In genomic region chr2:170763232-170763631, GRCh38 we compare ENCODE assay signal across 33 cellular contexts. TPM values are rescaled to one million over a fixed set of nuclear protein-coding genes. Genes with fewer than 3 reads are reported as not detected.
"Had no signal": no experiment of that assay in that cellular context is flagged by ENCODE, and none has a peak within 500 bp of the region (broad histone marks: within the 10 kb centered on the region; RNA-seq: fewer than 3 reads in every experiment).

No MANE protein-coding gene starts in this region.

- H3K4me1 Mint-ChIP-seq: activated B cell treated with CpG ODN at 0.5 μM for 24 hours; activated T-helper 17 cell treated with anti-CD3 and anti-CD28 coated beads, Interleukin-2, amount 50 U/mL, for 72 hours had no signal

- H3K27ac ChIP-seq: ascending aorta, breast epithelium, cardiac muscle cell, colonic mucosa, epithelial cell of prostate, esophagus squamous epithelium, gastroesophageal sphincter had no signal

- DNase-seq: activated B cell treated with CpG ODN at 0.5 μM for 24 hours; activated CD4-positive, alpha-beta T cell treated with anti-CD3 and anti-CD28 coated beads for 48 hours; activated CD4-positive, alpha-beta T cell treated with anti-CD3 and anti-CD28 coated beads, Interleukin-2, amount 50 U/mL, for 1 hour; activated CD4-positive, alpha-beta T cell treated with anti-CD3 and anti-CD28 coated beads, Interleukin-2, amount 50 U/mL, for 48 hours; activated CD8-positive, alpha-beta memory T cell treated with anti-CD3 and anti-CD28 coated beads for 24 hours; activated CD8-positive, alpha-beta T cell treated with anti-CD3 and anti-CD28 coated beads for 36 hours; activated effector memory CD4-positive, alpha-beta T cell treated with Interleukin-2 at 50 U/mL for 16 hours; activated gamma-delta T cell treated with Interleukin-2 at 50 U/mL for 16 hours; activated naive CD4-positive, alpha-beta T cell treated with Interleukin-2 at 50 U/mL for 16 hours; activated naive CD8-positive, alpha-beta T cell treated with anti-CD3 and anti-CD28 coated beads, Interleukin-2, amount 10 ng/mL, durations not matched to agents 7 days and 5 days; activated T-cell treated with anti-CD3 and anti-CD28 coated beads, Interleukin-2, amount 50 U/mL, for 4 hours; central memory CD4-positive, alpha-beta T cell; cerebellar nuclear complex; colonic mucosa; effector CD8-positive, alpha-beta T cell; esophagus squamous epithelium; foreskin melanocyte; T-helper 2 cell had no signal

- H3K36me3 Mint-ChIP-seq: activated naive CD4-positive, alpha-beta T cell treated with anti-CD3 and anti-CD28 coated beads, Interleukin-2, amount 50 U/mL, for 72 hours; activated naive CD8-positive, alpha-beta T cell treated with anti-CD3 and anti-CD28 coated beads, Interleukin-2, amount 10 ng/mL, durations not matched to agents 7 days and 5 days; brain had no signal

- H3K27ac Mint-ChIP-seq: activated B cell treated with CpG ODN at 0.5 μM for 24 hours; activated CD8-positive, alpha-beta T cell treated with anti-CD3 and anti-CD28 coated beads for 36 hours; activated naive CD4-positive, alpha-beta T cell treated with anti-CD3 and anti-CD28 coated beads, Interleukin-2, amount 50 U/mL, for 72 hours; activated naive CD8-positive, alpha-beta T cell treated with anti-CD3 and anti-CD28 coated beads, Interleukin-2, amount 10 ng/mL, durations not matched to agents 7 days and 5 days; activated T-helper 17 cell treated with anti-CD3 and anti-CD28 coated beads, Interleukin-2, amount 50 U/mL, for 72 hours; brain had no signal

- ATAC-seq: activated CD4-positive, CD25-positive, alpha-beta regulatory T cell treated with anti-CD3 and anti-CD28 coated beads, Interleukin-2, amount 50 U/mL, for 24 hours; activated CD8-positive, alpha-beta T cell treated with anti-CD3 and anti-CD28 coated beads for 36 hours; activated naive CD4-positive, alpha-beta T cell treated with anti-CD3 and anti-CD28 coated beads, Interleukin-2, amount 50 U/mL, for 72 hours; activated T-cell treated with anti-CD3 and anti-CD28 coated beads, Interleukin-2, amount 50 U/mL, for 4 hours; activated T-helper 17 cell treated with anti-CD3 and anti-CD28 coated beads, Interleukin-2, amount 50 U/mL, for 72 hours; gastroesophageal sphincter had no signal

- H3K9me3 Mint-ChIP-seq: activated B cell treated with CpG ODN at 0.5 μM for 24 hours; activated CD8-positive, alpha-beta T cell treated with anti-CD3 and anti-CD28 coated beads for 36 hours; activated naive CD4-positive, alpha-beta T cell treated with anti-CD3 and anti-CD28 coated beads, Interleukin-2, amount 50 U/mL, for 72 hours; activated naive CD8-positive, alpha-beta T cell treated with anti-CD3 and anti-CD28 coated beads, Interleukin-2, amount 10 ng/mL, durations not matched to agents 7 days and 5 days; activated T-cell treated with anti-CD3 and anti-CD28 coated beads, Interleukin-2, amount 50 U/mL, for 4 hours; activated T-helper 17 cell treated with anti-CD3 and anti-CD28 coated beads, Interleukin-2, amount 50 U/mL, for 72 hours; brain had no signal

- H3K4me3 Mint-ChIP-seq: activated B cell treated with CpG ODN at 0.5 μM for 24 hours; activated CD8-positive, alpha-beta T cell treated with anti-CD3 and anti-CD28 coated beads for 36 hours; activated naive CD8-positive, alpha-beta T cell treated with anti-CD3 and anti-CD28 coated beads, Interleukin-2, amount 10 ng/mL, durations not matched to agents 7 days and 5 days; activated T-cell treated with anti-CD3 and anti-CD28 coated beads, Interleukin-2, amount 50 U/mL, for 4 hours; activated T-helper 17 cell treated with anti-CD3 and anti-CD28 coated beads, Interleukin-2, amount 50 U/mL, for 72 hours; brain had no signal

- H3K4me3 ChIP-seq: ascending aorta, breast epithelium, cardiac muscle cell, colonic mucosa, esophagus squamous epithelium, gastroesophageal sphincter had no signal

- H3K27me3 ChIP-seq: ascending aorta, breast epithelium, cardiac muscle cell, colonic mucosa had no signal

- H3K36me3 ChIP-seq: ascending aorta, breast epithelium, cardiac muscle cell, colonic mucosa, esophagus squamous epithelium, gastroesophageal sphincter had no signal

- H3K9me3 ChIP-seq: ascending aorta, breast epithelium, colonic mucosa, esophagus squamous epithelium, gastroesophageal sphincter had no signal

- H3K4me1 ChIP-seq: ascending aorta, breast epithelium, colonic mucosa, gastroesophageal sphincter had no signal

RNA-seq across cellular contexts. Expression of gene ERICH2, which starts 6.9 kb away (rescaled TPM):
- total RNA-seq: activated B cell treated with CpG ODN at 0.5 μM for 24 hours; activated CD8-positive, alpha-beta T cell treated with anti-CD3 and anti-CD28 coated beads for 36 hours; activated naive CD4-positive, alpha-beta T cell treated with anti-CD3 and anti-CD28 coated beads, Interleukin-2, amount 50 U/mL, for 72 hours; activated naive CD8-positive, alpha-beta T cell treated with anti-CD3 and anti-CD28 coated beads, Interleukin-2, amount 10 ng/mL, durations not matched to agents 7 days and 5 days; activated T-cell treated with anti-CD3 and anti-CD28 coated beads, Interleukin-2, amount 50 U/mL, for 4 hours; activated T-helper 17 cell treated with anti-CD3 and anti-CD28 coated beads, Interleukin-2, amount 50 U/mL, for 72 hours; ascending aorta; colonic mucosa; dermis microvascular lymphatic vessel endothelial cell; endothelial cell of umbilical vein; esophagus squamous epithelium; fibroblast of villous mesenchyme; gastroesophageal sphincter; glomerular endothelial cell; T-helper 1 cell treated with Interleukin-12 subunit alpha and Interleukin-12 subunit beta and Interleukin-4 antibody, amounts not matched to agents 30 ng/mL and 1 ng/mL, for 36 hours had no signal
- polyA plus RNA-seq: endothelial cell of umbilical vein, fibroblast of lung had no signal

RNA-seq across cellular contexts. Expression of gene SP5, which starts 48.1 kb away (rescaled TPM):
- total RNA-seq: activated B cell treated with CpG ODN at 0.5 μM for 24 hours; activated CD8-positive, alpha-beta T cell treated with anti-CD3 and anti-CD28 coated beads for 36 hours; activated naive CD8-positive, alpha-beta T cell treated with anti-CD3 and anti-CD28 coated beads, Interleukin-2, amount 10 ng/mL, durations not matched to agents 7 days and 5 days; activated T-cell treated with anti-CD3 and anti-CD28 coated beads, Interleukin-2, amount 50 U/mL, for 4 hours; dermis microvascular lymphatic vessel endothelial cell; endothelial cell of umbilical vein; fibroblast of villous mesenchyme had no signal
- polyA plus RNA-seq: cardiac muscle cell, endothelial cell of umbilical vein, fibroblast of lung had no signal

RNA-seq across cellular contexts. Expression of gene GAD1, which starts 53.5 kb away (rescaled TPM):
- total RNA-seq: activated B cell treated with CpG ODN at 0.5 μM for 24 hours, fibroblast of villous mesenchyme, gastroesophageal sphincter had no signal
